Comparison of ENCODE assay signal across 31 cellular contexts in genomic region chr2:88711897-88712296, GRCh38.
"Had no signal": no experiment of that assay in that cellular context is flagged by ENCODE, and none has a peak within 500 bp of the region (broad histone marks: within the 10 kb centered on the region; RNA-seq: fewer than 3 reads in every experiment).

No MANE protein-coding gene starts in this region.

- H3K36me3 ChIP-seq: brain microvascular endothelial cell, heart left ventricle, left lung, right atrium auricular region, upper lobe of right lung, WERI-Rb-1 had no signal

- H2AFZ ChIP-seq: parathyroid adenoma had no signal

- H3K4me2 ChIP-seq: smooth muscle cell had no signal

- H3K27me3 ChIP-seq: brain microvascular endothelial cell, heart left ventricle, left lung, right atrium auricular region, upper lobe of right lung had no signal

- ATAC-seq: activated CD4-positive, CD25-positive, alpha-beta regulatory T cell treated with anti-CD3 and anti-CD28 coated beads, Interleukin-2, amount 50 U/mL, for 24 hours; activated T-cell treated with anti-CD3 and anti-CD28 coated beads, Interleukin-2, amount 50 U/mL, for 4 hours; activated T-helper 17 cell treated with anti-CD3 and anti-CD28 coated beads, Interleukin-2, amount 50 U/mL, for 72 hours; esophagus mucosa; heart left ventricle; left lung; naive thymus-derived CD4-positive, alpha-beta T cell; stimulated activated memory B cell treated with anti-CD40 and anti-IgM and Interleukin-4, amounts not matched to agents 10 μg/mL and 1 μg/mL and 100 μg/mL, for 72 hours; stimulated activated naive CD8-positive, alpha-beta T cell treated with anti-CD3 and anti-CD28 coated beads, Interleukin-15, amount 100 ng/mL, for 72 hours; T-helper 17 cell; upper lobe of right lung had no signal

- DNase-seq: activated CD4-positive, alpha-beta memory T cell treated with anti-CD3 and anti-CD28 coated beads, Interleukin-2, amount 10 ng/mL, durations not matched to agents 7 days and 5 days; activated CD4-positive, alpha-beta T cell treated with anti-CD3 and anti-CD28 coated beads, Interleukin-2, amount 10 ng/mL, durations not matched to agents 24 days and 14 days; activated gamma-delta T cell treated with Interleukin-2 at 50 U/mL for 16 hours; activated naive CD4-positive, alpha-beta T cell treated with anti-CD3 and anti-CD28 coated beads, Interleukin-2, amount 50 U/mL, for 16 hours; activated T-cell treated with anti-CD3 and anti-CD28 coated beads, Interleukin-2, amount 50 U/mL, for 4 hours; amniotic stem cell; brain microvascular endothelial cell; central memory CD4-positive, alpha-beta T cell; foreskin fibroblast; heart left ventricle; kidney glomerular epithelial cell; left lung; midbrain; naive thymus-derived CD4-positive, alpha-beta T cell; stimulated activated CD4-positive, alpha-beta T cell treated with anti-CD3 and anti-CD28 coated beads, Interleukin-1b, Interleukin-23, amount 100 ng/mL, for 48 hours; stimulated activated CD4-positive, alpha-beta T cell treated with anti-CD3 and anti-CD28 coated beads, Interleukin-4, amount 100 ng/mL, for 4 hours; stimulated activated CD8-positive, alpha-beta memory T cell treated with anti-CD3 and anti-CD28 coated beads, Interleukin-4, amount 100 ng/mL, for 48 hours; stimulated activated naive CD8-positive, alpha-beta T cell treated with anti-CD3 and anti-CD28 coated beads, Interleukin-15, amount 100 ng/mL, for 72 hours; substantia nigra; T-helper 17 cell; T1000; upper lobe of right lung; WERI-Rb-1 had no signal

- H3K27ac ChIP-seq: brain microvascular endothelial cell, heart left ventricle, left lung, parathyroid adenoma, right atrium auricular region, upper lobe of right lung, WERI-Rb-1 had no signal

- H3K4me3 ChIP-seq: heart left ventricle, left lung, lung, right atrium auricular region, smooth muscle cell, upper lobe of right lung had no signal

- H3K4me1 ChIP-seq: left lung, parathyroid adenoma had no signal

- H3K9me3 ChIP-seq: heart left ventricle, left lung, right atrium auricular region, upper lobe of right lung had no signal
